Comparison of ENCODE assay signal across 15 cellular contexts in the genomic region with DNA sequence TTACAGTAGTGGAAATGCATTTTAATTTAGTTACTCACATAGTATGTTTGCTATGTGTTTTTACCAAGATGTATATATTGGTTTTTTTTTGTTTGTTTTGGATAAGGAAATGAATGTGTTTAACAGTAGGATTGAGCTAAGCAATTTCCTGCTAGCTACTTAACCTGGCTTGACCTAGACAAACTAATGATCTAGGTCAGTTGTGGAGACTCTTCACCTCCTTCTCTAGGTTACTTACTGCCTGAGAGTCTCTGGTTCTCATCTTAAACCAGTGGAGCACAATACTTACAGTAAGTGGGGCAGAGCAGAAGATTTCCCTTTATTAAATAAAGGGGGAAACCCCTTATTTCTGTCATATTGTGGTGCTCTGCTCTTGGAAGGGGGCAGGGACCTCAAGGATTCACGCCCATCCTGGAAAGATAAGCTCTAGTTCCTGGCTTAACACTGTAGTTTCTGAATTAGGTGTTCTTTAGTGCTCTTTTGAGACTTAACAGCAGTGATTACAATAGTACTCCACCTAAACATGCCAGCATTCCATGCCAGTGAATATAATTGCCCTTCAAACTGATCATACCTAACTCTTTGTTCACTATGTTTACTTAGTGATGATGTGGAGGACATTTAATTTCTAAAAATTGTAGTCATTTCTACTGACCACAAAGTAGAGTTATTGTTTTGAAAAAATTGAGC.
DNase-seq lines count a peak whose midpoint lies in the region; ATAC-seq and TF ChIP-seq lines count a peak whose summit lies in the region.
"Had no signal": no experiment of that assay in that cellular context is flagged by ENCODE, and none has a peak within 500 bp of the region (broad histone marks: within the 10 kb centered on the region; RNA-seq: fewer than 3 reads in every experiment).

No MANE protein-coding gene starts in this region.

- CTCF ChIA-PET in AG04450 (lab: Charles Lee) = interaction anchor here (1.6 to 4.5 kb wide), 2 partner anchors 12 to 229 kb away, joined by 6 to 40 read pairs; no protein-coding TSS in a partner anchor

- H3K27ac ChIP-seq in AG04450 (ENCODE audit: low read depth, low read length) (peak overlapping the region; percentile 21), upper lobe of left lung (no peak overlapping the region)
- H3K27ac ChIP-seq: BLaER1 had no signal

- no peaks in the 10 kb centered on the region for H3K9me3 Mint-ChIP-seq in activated naive CD8-positive, alpha-beta T cell treated with anti-CD3 and anti-CD28 coated beads, Interleukin-2, amount 50 U/mL, for 24 hours
- H3K9me3 Mint-ChIP-seq: activated naive CD4-positive, alpha-beta T cell treated with anti-CD3 and anti-CD28 coated beads, Interleukin-2, amount 50 U/mL, for 24 hours; neural crest cell had no signal

- ATAC-seq in activated naive CD8-positive, alpha-beta T cell treated with anti-CD3 and anti-CD28 coated beads, Interleukin-2, amount 50 U/mL, for 24 hours = no peak
- ATAC-seq in upper lobe of left lung (ENCODE audit: low FRiP score in 2 of 2) (no peak), HG03432 (IDR thresholded peaks at IDR 0.05; ENCODE audit: unreplicated experiment) (no peak)
- ATAC-seq: T-helper 17 cell had no signal

- H3K36me3 Mint-ChIP-seq in activated naive CD8-positive, alpha-beta T cell treated with anti-CD3 and anti-CD28 coated beads, Interleukin-2, amount 50 U/mL, for 24 hours (ENCODE audit: low read depth) = no peaks in the 10 kb centered on the region
- H3K36me3 Mint-ChIP-seq: activated naive CD4-positive, alpha-beta T cell treated with anti-CD3 and anti-CD28 coated beads, Interleukin-2, amount 50 U/mL, for 24 hours had no signal

- no peak for TF ChIP-seq POLR2A in upper lobe of left lung (IDR thresholded peaks at IDR 0.05)

- no peak; the same call in 1 of the 2 replicates for TF ChIP-seq EP300 in Ishikawa (IDR thresholded peaks at IDR 0.05; ENCODE audit: borderline replicate concordance)
- TF ChIP-seq EP300 in upper lobe of left lung (IDR thresholded peaks at IDR 0.05) = no peak

- peaks cover 0 to 8% (median 2%) of the 10 kb centered on the region in 4 donors for H3K4me1 ChIP-seq in upper lobe of left lung
- H3K4me1 ChIP-seq: BLaER1 had no signal

- H3K4me3 Mint-ChIP-seq in activated naive CD8-positive, alpha-beta T cell treated with anti-CD3 and anti-CD28 coated beads, Interleukin-2, amount 50 U/mL, for 24 hours = no peak overlapping the region
- H3K4me3 Mint-ChIP-seq: activated naive CD4-positive, alpha-beta T cell treated with anti-CD3 and anti-CD28 coated beads, Interleukin-2, amount 50 U/mL, for 24 hours; neural crest cell; T-helper 17 cell had no signal

- 42 to 45% methylated on average over 1 of the region's 1 CpG for WGBS in upper lobe of left lung, 2 donors

- H3K4me1 Mint-ChIP-seq in activated naive CD8-positive, alpha-beta T cell treated with anti-CD3 and anti-CD28 coated beads, Interleukin-2, amount 50 U/mL, for 24 hours = no peaks in the 10 kb centered on the region
- H3K4me1 Mint-ChIP-seq: activated naive CD4-positive, alpha-beta T cell treated with anti-CD3 and anti-CD28 coated beads, Interleukin-2, amount 50 U/mL, for 24 hours had no signal

- POLR2A ChIA-PET in AG04450 (lab: Yijun Ruan, JAX) = no interaction called here

- H3K36me3 ChIP-seq in upper lobe of left lung = no peaks in the 10 kb centered on the region
- H3K36me3 ChIP-seq: BLaER1 had no signal

- H3K9me3 ChIP-seq in AG04450 (ENCODE audit: control insufficient read depth, insufficient read depth, low read length) = no peaks in the 10 kb centered on the region
- H3K9me3 ChIP-seq in upper lobe of left lung = no peaks in the 10 kb centered on the region
- H3K9me3 ChIP-seq: BLaER1 had no signal

- TF ChIP-seq RAD21 in Ishikawa (IDR thresholded peaks at IDR 0.05; ENCODE audit: low read depth) = no peak

- in situ Hi-C loops in astrocyte of the spinal cord (cut with HindIII; ENCODE audit: low sequenced_read_pairs) = no loop called here

- DNase-seq in AG04450 (ENCODE audit: low read depth, low spot score) (no peak), astrocyte of the spinal cord (ENCODE audit: low read depth, low spot score) (peak; percentile 79), kidney glomerular epithelial cell (lab: John Stamatoyannopoulos, UW) (peak; percentile 67), 8988T (no peak), upper lobe of left lung (no peak)
- DNase-seq in activated naive CD8-positive, alpha-beta T cell treated with anti-CD3 and anti-CD28 coated beads, Interleukin-2, amount 50 U/mL, for 24 hours = no peak
- DNase-seq: effector memory CD4-positive, alpha-beta T cell; NCI-H82; stimulated activated naive CD4-positive, alpha-beta T cell treated with Interleukin-2 at 50 U/mL for 16 hours; T-helper 17 cell had no signal

- TF ChIP-seq CTCF in AG04450 (IDR thresholded peaks at IDR 0.05; ENCODE audit: low read depth, low read length) (no peak), astrocyte of the spinal cord (IDR thresholded peaks at IDR 0.05; ENCODE audit: low read depth, low read length) (no peak), upper lobe of left lung (IDR thresholded peaks at IDR 0.05) (no peak)

- no peak overlapping the region for H3K27ac Mint-ChIP-seq in activated naive CD8-positive, alpha-beta T cell treated with anti-CD3 and anti-CD28 coated beads, Interleukin-2, amount 50 U/mL, for 24 hours
- H3K27ac Mint-ChIP-seq: activated naive CD4-positive, alpha-beta T cell treated with anti-CD3 and anti-CD28 coated beads, Interleukin-2, amount 50 U/mL, for 24 hours; T-helper 17 cell had no signal

- peaks cover 2% of the 10 kb centered on the region for H3K27me3 Mint-ChIP-seq in activated naive CD8-positive, alpha-beta T cell treated with anti-CD3 and anti-CD28 coated beads, Interleukin-2, amount 50 U/mL, for 24 hours

- no peaks in the 10 kb centered on the region for H3K27me3 ChIP-seq in AG04450 (ENCODE audit: control insufficient read depth, insufficient read depth, low read length)
- H3K27me3 ChIP-seq in upper lobe of left lung = no peaks in the 10 kb centered on the region
- H3K27me3 ChIP-seq: BLaER1 had no signal

- H3K4me3 ChIP-seq in AG04450 (ENCODE audit: low read depth, low read length) (no peak overlapping the region), astrocyte of the spinal cord (ENCODE audit: low read depth, low read length) (no peak overlapping the region), upper lobe of left lung (no peak overlapping the region)
- H3K4me3 ChIP-seq: BLaER1 had no signal

TF ChIP-seq in Ishikawa, 13 proteins besides CTCF, POLR2A, EP300 and RAD21:
- TF ChIP-seq TCF12 (IDR thresholded peaks at IDR 0.05; ENCODE audit: low read depth) (no peak), TEAD4 (IDR thresholded peaks at IDR 0.05) (peak; percentile 41)

Comparison
In these comparisons a context has a peak if more than half of its experiments do, and no peak if none do; other contexts are left out.
1. DNase-seq: peak in astrocyte of the spinal cord (single experiment) and kidney glomerular epithelial cell (single experiment); none in AG04450 (single experiment), 8988T (single experiment), activated naive CD8-positive, alpha-beta T cell treated with anti-CD3 and anti-CD28 coated beads, Interleukin-2, amount 50 U/mL, for 24 hours (single experiment) and upper lobe of left lung (0 of 2).